1 cellular context compared by ENCODE assay signal in the genomic region with DNA sequence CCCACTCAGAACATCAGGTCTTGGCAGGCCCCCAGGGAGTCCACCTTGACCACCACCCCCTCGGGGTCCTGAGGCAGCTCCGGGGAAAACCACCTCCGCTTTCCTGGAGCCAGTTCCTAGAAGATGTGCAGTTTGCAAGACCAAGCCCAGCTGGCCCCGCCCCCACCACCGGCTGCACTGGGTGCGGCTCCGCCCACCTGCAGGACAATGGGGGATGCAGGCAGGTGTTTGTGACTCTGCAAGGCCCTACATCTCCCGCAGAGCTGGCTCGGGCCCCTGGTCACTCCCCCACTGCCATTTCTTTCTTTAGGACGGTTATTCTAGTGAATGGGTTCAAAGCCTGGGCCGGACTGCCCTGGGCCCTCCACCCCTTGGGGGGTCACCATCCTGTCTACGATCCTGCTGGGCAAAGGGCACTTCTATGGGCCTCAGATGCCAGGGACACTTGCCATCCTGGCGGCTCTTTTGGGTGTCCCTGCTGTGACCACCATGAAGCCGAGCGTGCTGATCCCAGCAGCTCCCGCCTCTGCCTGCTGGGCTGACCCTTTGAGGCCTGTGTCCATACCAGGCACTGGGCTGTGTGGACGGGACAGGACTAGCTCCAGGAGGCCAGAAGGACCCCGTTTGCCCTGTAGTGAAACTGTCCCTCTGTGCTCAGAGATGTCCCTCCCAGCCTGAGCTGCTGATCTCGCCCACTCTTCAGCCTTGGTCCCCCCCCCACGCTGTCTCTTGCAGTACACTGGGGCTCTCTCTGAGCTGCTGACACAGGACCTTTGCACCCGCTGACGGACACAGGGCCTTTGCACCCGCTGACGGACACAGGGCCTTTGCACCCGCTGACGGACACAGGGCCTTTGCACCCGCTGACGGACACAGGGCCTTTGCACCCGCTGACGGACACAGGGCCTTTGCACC.
A peak's percentile ranks its signal among the peaks of the same experiment; 100 is the strongest.
TF ChIP-seq lines count a peak whose summit lies in the region.

No MANE protein-coding gene starts in this region.

TF ChIP-seq in HepG2, 621 proteins besides CTCF, POLR2A, EP300 and RAD21 (continued from another document and continues in another):
- TF ChIP-seq ZBTB34 (CRISPR knock-in tag; IDR thresholded peaks at IDR 0.05) (no peak), YY1 (IDR thresholded peaks at IDR 0.05; ENCODE audit: insufficient read depth, insufficient replicate concordance, low read depth, low read length) (no peak), TARDBP (CRISPR knock-in tag; IDR thresholded peaks at IDR 0.05) (no peak), ZNF766 (CRISPR knock-in tag; IDR thresholded peaks at IDR 0.05; ENCODE audit: borderline replicate concordance) (no peak), RAD51 (IDR thresholded peaks at IDR 0.05; ENCODE audit: borderline replicate concordance) (no peak), SOX13 (IDR thresholded peaks at IDR 0.05) (no peak), SOX13 (CRISPR knock-in tag; conservative IDR thresholded peaks at IDR 0.05 in 1 of 2, IDR thresholded peaks at IDR 0.05 in 1 of 2) (peak in 1 of 2 experiments; percentile 46; a peak in 2 of 4 replicates), ARNT (IDR thresholded peaks at IDR 0.05) (no peak), SRSF9 (IDR thresholded peaks at IDR 0.05; ENCODE audit: borderline replicate concordance, insufficient read depth, low read depth, low read length, poor library complexity, severe bottlenecking) (no peak), ZNF7 (CRISPR knock-in tag; IDR thresholded peaks at IDR 0.05) (no peak), PHF5A (CRISPR knock-in tag; IDR thresholded peaks at IDR 0.05; ENCODE audit: low read depth, unreplicated experiment) (no peak), PPARG (CRISPR knock-in tag; conservative IDR thresholded peaks at IDR 0.05) (no peak), ARID4A (CRISPR knock-in tag; IDR thresholded peaks at IDR 0.05; ENCODE audit: borderline replicate concordance) (0 out of 2 replicates have a peak, but pooled peaks have one; percentile 16), KLF6 (CRISPR knock-in tag; IDR thresholded peaks at IDR 0.05) (no peak), GTF2F1 (IDR thresholded peaks at IDR 0.05; ENCODE audit: low read length) (no peak), PAF1 (CRISPR knock-in tag; IDR thresholded peaks at IDR 0.05) (no peak), NKX3-1 (CRISPR knock-in tag; IDR thresholded peaks at IDR 0.05) (no peak), ARHGAP35 (CRISPR knock-in tag; IDR thresholded peaks at IDR 0.05; ENCODE audit: borderline replicate concordance) (no peak), TMF1 (CRISPR knock-in tag; IDR thresholded peaks at IDR 0.05; ENCODE audit: low read depth) (no peak), CHD4 (IDR thresholded peaks at IDR 0.05; ENCODE audit: borderline replicate concordance, low read length) (no peak), ELF3 (CRISPR knock-in tag; IDR thresholded peaks at IDR 0.05) (no peak), ZSCAN25 (CRISPR knock-in tag; IDR thresholded peaks at IDR 0.05) (no peak), ARNTL (CRISPR knock-in tag; IDR thresholded peaks at IDR 0.05) (no peak), RBAK (CRISPR knock-in tag; IDR thresholded peaks at IDR 0.05) (no peak), HNF4A (CRISPR knock-in tag; IDR thresholded peaks at IDR 0.05) (peak; percentile 62), SIX1 (CRISPR knock-in tag; IDR thresholded peaks at IDR 0.05; ENCODE audit: borderline replicate concordance) (no peak), CREB3 (CRISPR knock-in tag; IDR thresholded peaks at IDR 0.05) (no peak), ZNF629 (CRISPR knock-in tag; conservative IDR thresholded peaks at IDR 0.05) (no peak), KMT2A (CRISPR knock-in tag; IDR thresholded peaks at IDR 0.05) (no peak), DR1 (CRISPR knock-in tag; IDR thresholded peaks at IDR 0.05) (no peak), ZNF790 (CRISPR knock-in tag; IDR thresholded peaks at IDR 0.05; ENCODE audit: borderline replicate concordance) (no peak), MIXL1 (CRISPR knock-in tag; IDR thresholded peaks at IDR 0.05) (no peak), ZBTB25 (CRISPR knock-in tag; IDR thresholded peaks at IDR 0.05) (no peak), DNMT3B (CRISPR knock-in tag; conservative IDR thresholded peaks at IDR 0.05) (no peak), ZNF816 (CRISPR knock-in tag; IDR thresholded peaks at IDR 0.05; ENCODE audit: borderline replicate concordance) (no peak), HDAC1 (CRISPR knock-in tag; IDR thresholded peaks at IDR 0.05) (peak; percentile 29; the same call in 1 of the 2 replicates), SALL1 (CRISPR knock-in tag; IDR thresholded peaks at IDR 0.05) (no peak), ZNF549 (CRISPR knock-in tag; IDR thresholded peaks at IDR 0.05) (no peak)
- TF ChIP-seq, protein P1, sequence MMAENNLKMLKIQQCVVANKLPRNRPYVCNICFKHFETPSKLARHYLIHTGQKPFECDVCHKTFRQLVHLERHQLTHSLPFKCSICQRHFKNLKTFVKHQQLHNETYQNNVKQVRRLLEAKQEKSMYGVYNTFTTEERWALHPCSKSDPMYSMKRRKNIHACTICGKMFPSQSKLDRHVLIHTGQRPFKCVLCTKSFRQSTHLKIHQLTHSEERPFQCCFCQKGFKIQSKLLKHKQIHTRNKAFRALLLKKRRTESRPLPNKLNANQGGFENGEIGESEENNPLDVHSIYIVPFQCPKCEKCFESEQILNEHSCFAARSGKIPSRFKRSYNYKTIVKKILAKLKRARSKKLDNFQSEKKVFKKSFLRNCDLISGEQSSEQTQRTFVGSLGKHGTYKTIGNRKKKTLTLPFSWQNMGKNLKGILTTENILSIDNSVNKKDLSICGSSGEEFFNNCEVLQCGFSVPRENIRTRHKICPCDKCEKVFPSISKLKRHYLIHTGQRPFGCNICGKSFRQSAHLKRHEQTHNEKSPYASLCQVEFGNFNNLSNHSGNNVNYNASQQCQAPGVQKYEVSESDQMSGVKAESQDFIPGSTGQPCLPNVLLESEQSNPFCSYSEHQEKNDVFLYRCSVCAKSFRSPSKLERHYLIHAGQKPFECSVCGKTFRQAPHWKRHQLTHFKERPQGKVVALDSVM (CRISPR knock-in tag; IDR thresholded peaks at IDR 0.05) = no peak
- TF ChIP-seq, protein P2, sequence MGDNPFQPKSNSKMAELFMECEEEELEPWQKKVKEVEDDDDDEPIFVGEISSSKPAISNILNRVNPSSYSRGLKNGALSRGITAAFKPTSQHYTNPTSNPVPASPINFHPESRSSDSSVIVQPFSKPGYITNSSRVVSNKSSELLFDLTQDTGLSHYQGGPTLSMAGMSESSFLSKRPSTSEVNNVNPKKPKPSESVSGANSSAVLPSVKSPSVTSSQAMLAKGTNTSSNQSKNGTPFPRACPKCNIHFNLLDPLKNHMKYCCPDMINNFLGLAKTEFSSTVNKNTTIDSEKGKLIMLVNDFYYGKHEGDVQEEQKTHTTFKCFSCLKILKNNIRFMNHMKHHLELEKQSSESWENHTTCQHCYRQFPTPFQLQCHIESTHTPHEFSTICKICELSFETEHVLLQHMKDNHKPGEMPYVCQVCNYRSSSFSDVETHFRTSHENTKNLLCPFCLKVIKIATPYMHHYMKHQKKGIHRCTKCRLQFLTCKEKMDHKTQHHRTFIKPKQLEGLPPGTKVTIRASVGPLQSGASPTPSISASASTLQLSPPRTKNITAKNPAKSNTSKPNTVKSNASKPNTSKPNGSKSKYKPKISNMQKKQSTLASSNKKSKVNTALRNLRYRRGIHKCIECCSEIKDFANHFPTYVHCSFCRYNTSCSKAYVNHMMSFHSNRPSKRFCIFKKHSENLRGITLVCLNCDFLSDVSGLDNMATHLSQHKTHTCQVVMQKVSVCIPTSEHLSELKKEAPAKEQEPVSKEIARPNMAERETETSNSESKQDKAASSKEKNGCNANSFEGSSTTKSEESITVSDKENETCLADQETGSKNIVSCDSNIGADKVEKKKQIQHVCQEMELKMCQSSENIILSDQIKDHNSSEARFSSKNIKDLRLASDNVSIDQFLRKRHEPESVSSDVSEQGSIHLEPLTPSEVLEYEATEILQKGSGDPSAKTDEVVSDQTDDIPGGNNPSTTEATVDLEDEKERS (CRISPR knock-in tag; IDR thresholded peaks at IDR 0.05) = peak; percentile 71; the same call in 1 of the 2 replicates
- TF ChIP-seq, protein P3, sequence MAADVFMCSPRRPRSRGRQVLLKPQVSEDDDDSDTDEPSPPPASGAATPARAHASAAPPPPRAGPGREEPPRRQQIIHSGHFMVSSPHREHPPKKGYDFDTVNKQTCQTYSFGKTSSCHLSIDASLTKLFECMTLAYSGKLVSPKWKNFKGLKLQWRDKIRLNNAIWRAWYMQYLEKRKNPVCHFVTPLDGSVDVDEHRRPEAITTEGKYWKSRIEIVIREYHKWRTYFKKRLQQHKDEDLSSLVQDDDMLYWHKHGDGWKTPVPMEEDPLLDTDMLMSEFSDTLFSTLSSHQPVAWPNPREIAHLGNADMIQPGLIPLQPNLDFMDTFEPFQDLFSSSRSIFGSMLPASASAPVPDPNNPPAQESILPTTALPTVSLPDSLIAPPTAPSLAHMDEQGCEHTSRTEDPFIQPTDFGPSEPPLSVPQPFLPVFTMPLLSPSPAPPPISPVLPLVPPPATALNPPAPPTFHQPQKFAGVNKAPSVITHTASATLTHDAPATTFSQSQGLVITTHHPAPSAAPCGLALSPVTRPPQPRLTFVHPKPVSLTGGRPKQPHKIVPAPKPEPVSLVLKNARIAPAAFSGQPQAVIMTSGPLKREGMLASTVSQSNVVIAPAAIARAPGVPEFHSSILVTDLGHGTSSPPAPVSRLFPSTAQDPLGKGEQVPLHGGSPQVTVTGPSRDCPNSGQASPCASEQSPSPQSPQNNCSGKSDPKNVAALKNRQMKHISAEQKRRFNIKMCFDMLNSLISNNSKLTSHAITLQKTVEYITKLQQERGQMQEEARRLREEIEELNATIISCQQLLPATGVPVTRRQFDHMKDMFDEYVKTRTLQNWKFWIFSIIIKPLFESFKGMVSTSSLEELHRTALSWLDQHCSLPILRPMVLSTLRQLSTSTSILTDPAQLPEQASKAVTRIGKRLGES (CRISPR knock-in tag; IDR thresholded peaks at IDR 0.05; ENCODE audit: borderline replicate concordance) = no peak
